18 cellular contexts compared by ENCODE assay signal in genomic region chr2:95044598-95044997, GRCh38. TPM values are rescaled to one million over a fixed set of nuclear protein-coding genes. Genes with fewer than 3 reads are reported as not detected.
DNase-seq lines count a peak whose midpoint lies in the region; ATAC-seq, FAIRE-seq and TF ChIP-seq lines count a peak whose summit lies in the region.
"Had no signal": no experiment of that assay in that cellular context is flagged by ENCODE, and none has a peak within 500 bp of the region (broad histone marks: within the 10 kb centered on the region; RNA-seq: fewer than 3 reads in every experiment).

No MANE protein-coding gene starts in this region.

- no peak for TF ChIP-seq POLR2A in body of pancreas (IDR thresholded peaks at IDR 0.05)
- no peak for TF ChIP-seq POLR2A in adrenal gland (IDR thresholded peaks at IDR 0.05)

- H3K4me1 ChIP-seq in left ventricle myocardium inferior, result peaks cover 39% of the 10 kb centered on the region
- peaks cover 0 to 42% of the 10 kb centered on the region in 2 donors for H3K4me1 ChIP-seq in right atrium auricular region
- H3K4me1 ChIP-seq in naive thymus-derived CD4-positive, alpha-beta T cell (ENCODE audit: control insufficient read depth in 2 of 2, insufficient read depth in 2 of 2, low read length in 2 of 2), result peaks cover 0 to 58% of the 10 kb centered on the region in 2 donors
- H3K4me1 ChIP-seq in body of pancreas, result peaks cover 12% of the 10 kb centered on the region
- peaks cover 0 to 4% of the 10 kb centered on the region in 2 donors for H3K4me1 ChIP-seq in adrenal gland (replicated peaks in 1 of 2)

- WGBS in body of pancreas, 2 donors, result 79 to 91% methylated on average over 5 of the region's 5 CpGs
- 75 to 82% (median 77%) methylated on average over 2 to 5 of the region's 5 CpGs for WGBS in adrenal gland, 4 donors

- H3K27ac Mint-ChIP-seq in T-helper 17 cell, result peak overlapping the region; percentile 90
- peak overlapping the region in 8 of 9 donors; percentile 49 to 98 (median 72) for H3K27ac Mint-ChIP-seq in naive thymus-derived CD4-positive, alpha-beta T cell

- ATAC-seq in T-helper 17 cell (no peak), body of pancreas (no peak)
- no peak for ATAC-seq in naive thymus-derived CD4-positive, alpha-beta T cell
- ATAC-seq: K562 had no signal

- peaks cover 4% of the 10 kb centered on the region for H3K36me3 Mint-ChIP-seq in T-helper 17 cell (ENCODE audit: low read depth)
- peaks cover 7 to 40% (median 11%) of the 10 kb centered on the region in 5 donors for H3K36me3 Mint-ChIP-seq in naive thymus-derived CD4-positive, alpha-beta T cell

- no peaks in the 10 kb centered on the region for H3K9me3 ChIP-seq in left ventricle myocardium inferior (replicated peaks)
- H3K9me3 ChIP-seq in right atrium auricular region, result no peaks in the 10 kb centered on the region
- peaks cover under 1% of the 10 kb centered on the region for H3K9me3 ChIP-seq in T-helper 17 cell (ENCODE audit: control insufficient read depth, low read length, poor library complexity, severe bottlenecking)
- H3K9me3 ChIP-seq in naive thymus-derived CD4-positive, alpha-beta T cell (ENCODE audit: control insufficient read depth in 2 of 3, low read length in 3 of 3), result no peaks in the 10 kb centered on the region
- H3K9me3 ChIP-seq in body of pancreas, result no peaks in the 10 kb centered on the region
- no peaks in the 10 kb centered on the region for H3K9me3 ChIP-seq in adrenal gland (replicated peaks in 1 of 3)

- H3K4me1 Mint-ChIP-seq in T-helper 17 cell, result peaks cover 45% of the 10 kb centered on the region
- peaks cover 22 to 93% (median 81%) of the 10 kb centered on the region in 7 donors for H3K4me1 Mint-ChIP-seq in naive thymus-derived CD4-positive, alpha-beta T cell

- intact Hi-C loops in left ventricle myocardium inferior (cut with micrococcal nuclease), result no loop called here
- intact Hi-C loops in naive thymus-derived CD4-positive, alpha-beta T cell (cut with micrococcal nuclease), result loop anchor here in 1 of 2 donors (5.0 kb wide), 1 partner anchor 33 kb away; no protein-coding TSS in a partner anchor
- intact Hi-C loops in body of pancreas (cut with DNase I), result no loop called here
- intact Hi-C loops in adrenal gland (cut with DNase I), result no loop called here

- POLR2A ChIA-PET in naive thymus-derived CD4-positive, alpha-beta T cell (lab: Charles Lee), result interaction anchor here (1.0 to 7.0 kb wide), 8 partner anchors 8 to 33 kb away, joined by 3 to 98 read pairs (median 13); partner anchors contain the start of gene MAL

- no peaks in the 10 kb centered on the region for H3K36me3 ChIP-seq in left ventricle myocardium inferior
- H3K36me3 ChIP-seq in right atrium auricular region, result no peaks in the 10 kb centered on the region
- peaks cover 0 to 60% (median 4%) of the 10 kb centered on the region in 3 experiments for H3K36me3 ChIP-seq in naive thymus-derived CD4-positive, alpha-beta T cell (ENCODE audit: control insufficient read depth in 2 of 3, insufficient read depth in 3 of 3, low read length in 3 of 3)
- H3K36me3 ChIP-seq in body of pancreas (replicated peaks in 1 of 2; ENCODE audit: insufficient read depth in 1 of 2, low read depth in 2 of 2), result no peaks in the 10 kb centered on the region
- no peaks in the 10 kb centered on the region for H3K36me3 ChIP-seq in adrenal gland (replicated peaks in 1 of 2)

- FAIRE-seq in urothelium cell line (lab: Jason Lieb, UNC), result no peak
- FAIRE-seq: H1, K562 had no signal

- H3K4me3 ChIP-seq in left ventricle myocardium inferior (no peak overlapping the region), right atrium auricular region (no peak overlapping the region), body of pancreas (no peak overlapping the region), adrenal gland (no peak overlapping the region)
- H3K4me3 ChIP-seq in naive thymus-derived CD4-positive, alpha-beta T cell (ENCODE audit: low read length), result no peak overlapping the region
- H3K4me3 ChIP-seq: K562 had no signal

- no peak overlapping the region for H3K4me3 Mint-ChIP-seq in T-helper 17 cell
- H3K4me3 Mint-ChIP-seq in naive thymus-derived CD4-positive, alpha-beta T cell, result peak overlapping the region in 1 of 10 donors; percentile 25

- CTCF ChIA-PET in naive thymus-derived CD4-positive, alpha-beta T cell (lab: Charles Lee), result interaction anchor here (1.3 to 2.0 kb wide), 4 partner anchors 17 to 35 kb away, joined by 4 to 9 read pairs (median 6); no protein-coding TSS in a partner anchor

- H3K9me3 Mint-ChIP-seq in naive thymus-derived CD4-positive, alpha-beta T cell, result no peaks in the 10 kb centered on the region

- H3K27me3 Mint-ChIP-seq in T-helper 17 cell, result no peaks in the 10 kb centered on the region
- H3K27me3 Mint-ChIP-seq in naive thymus-derived CD4-positive, alpha-beta T cell, result no peaks in the 10 kb centered on the region

- no peak for DNase-seq in left ventricle myocardium inferior
- DNase-seq in right atrium auricular region (ENCODE audit: low spot score), result no peak
- DNase-seq in T-helper 17 cell, result no peak
- DNase-seq in naive thymus-derived CD4-positive, alpha-beta T cell, result no peak
- no peak for DNase-seq in urothelium cell line (ENCODE audit: low spot score)
- DNase-seq in stimulated activated CD4-positive, alpha-beta T cell treated with anti-CD3 and anti-CD28 coated beads, Interleukin-4, amount 100 ng/mL, for 1 hour, result no peak
- no peak for DNase-seq in body of pancreas
- no peak for DNase-seq in adrenal gland
- DNase-seq: 8988T, DMS79, NCI-H1105 treated with DMSO at 0.1 percent for 48 hours, NCI-H1694, NCI-H2081 treated with DMSO at 0.1 percent for 48 hours, NCI-H510A treated with DMSO at 0.1 percent for 48 hours had no signal

- no peak for TF ChIP-seq CTCF in left ventricle myocardium inferior (IDR thresholded peaks at IDR 0.05; ENCODE audit: borderline replicate concordance)
- TF ChIP-seq CTCF in right atrium auricular region (IDR thresholded peaks at IDR 0.05), result no peak
- TF ChIP-seq CTCF in body of pancreas (IDR thresholded peaks at IDR 0.05), result no peak
- no peak for TF ChIP-seq CTCF in adrenal gland (IDR thresholded peaks at IDR 0.05)

- peak overlapping the region; percentile 16 for H3K27ac ChIP-seq in left ventricle myocardium inferior (replicated peaks)
- H3K27ac ChIP-seq in right atrium auricular region, result no peak overlapping the region
- H3K27ac ChIP-seq in naive thymus-derived CD4-positive, alpha-beta T cell (ENCODE audit: low read depth, low read length), result no peak overlapping the region
- no peak overlapping the region for H3K27ac ChIP-seq in body of pancreas
- no peak overlapping the region for H3K27ac ChIP-seq in adrenal gland

- peaks cover 23% of the 10 kb centered on the region for H3K27me3 ChIP-seq in left ventricle myocardium inferior (ENCODE audit: low read depth)
- H3K27me3 ChIP-seq in right atrium auricular region, result no peaks in the 10 kb centered on the region
- H3K27me3 ChIP-seq in naive thymus-derived CD4-positive, alpha-beta T cell (ENCODE audit: control insufficient read depth in 2 of 2, insufficient read depth in 2 of 2, low read length in 2 of 2), result no peaks in the 10 kb centered on the region
- no peaks in the 10 kb centered on the region for H3K27me3 ChIP-seq in body of pancreas
- no peaks in the 10 kb centered on the region for H3K27me3 ChIP-seq in adrenal gland

RNA-seq across cellular contexts. Expression of gene MAL, which starts 19.1 kb away (rescaled TPM):
- 4.4 TPM for total RNA-seq in left ventricle myocardium inferior
- total RNA-seq in right atrium auricular region, result 1 to 10 TPM; 7.4 to 8.7 TPM
- total RNA-seq in T-helper 17 cell, result 100 to 1,000 TPM; 127 to 159 TPM
- total RNA-seq in naive thymus-derived CD4-positive, alpha-beta T cell, result 100 to 1,000 TPM; 124 to 575 (median 159) TPM
- 100 to 1,000 TPM; 355 to 408 TPM for polyA plus RNA-seq in naive thymus-derived CD4-positive, alpha-beta T cell
- not detected for total RNA-seq in body of pancreas
- under 1 TPM in 4 of 8 donors, not detected in 4; 0.32 to 0.69 (median 0.55) TPM for total RNA-seq in adrenal gland
- polyA plus RNA-seq in adrenal gland, result 1 to 10 TPM; 1.1 to 4.5 (median 1.2) TPM
- total RNA-seq: H1, K562, RPMI7951 had no signal
- polyA plus RNA-seq: AG04450, H1, K562 had no signal

Comparison
In these comparisons a context has a peak if more than half of its experiments do, and no peak if none do; other contexts are left out.
1. RNA of gene MAL, which starts 19.1 kb away (total RNA-seq): 127 to 159 TPM in T-helper 17 cell and 124 to 575 TPM in naive thymus-derived CD4-positive, alpha-beta T cell; 7.4 to 8.7 TPM in right atrium auricular region, 4.4 TPM in left ventricle myocardium inferior (single experiment), not detected in body of pancreas and 0.32 to 0.69 TPM in adrenal gland; every median in the first group is over 10 times any median in the second.